Comparison of ENCODE assay signal across 8 cellular contexts in genomic region chr2:207474871-207475485, GRCh38. TPM values are rescaled to one million over a fixed set of nuclear protein-coding genes. Genes with fewer than 3 reads are reported as not detected.
DNase-seq lines count a peak whose midpoint lies in the region; ATAC-seq, FAIRE-seq and TF ChIP-seq lines count a peak whose summit lies in the region.

No MANE protein-coding gene starts in this region.

- intact Hi-C loops in HCT116 (cut with micrococcal nuclease) (loop anchor here (1.0 to 10.0 kb wide), 5 partner anchors 308 to 920 kb away; partner anchors contain the start of gene KLF7), PC-3 (cut with micrococcal nuclease) (loop anchor here (1.0 to 10.0 kb wide), 7 partner anchors 54 to 782 kb away; partner anchors contain the start of gene CREB1), K562 (cut with micrococcal nuclease) (loop anchor here (1.0 to 10.0 kb wide), 7 partner anchors 240 to 920 kb away; no protein-coding TSS in a partner anchor)

- H3K27me3 ChIP-seq in HCT116 (ENCODE audit: insufficient read depth, low read length) (no peaks in the 10 kb centered on the region), PC-3 (ENCODE audit: low read length) (no peaks in the 10 kb centered on the region), K562 (ENCODE audit: control insufficient read depth in 2 of 2, insufficient read depth in 2 of 2, low read length in 2 of 2) (no peaks in the 10 kb centered on the region)

- peak; percentile 55 for ATAC-seq in HCT116
- ATAC-seq in PC-3 = peak; percentile 23
- ATAC-seq in K562 = peak; percentile 53; the same call in 2 of the 3 replicates
- no peak for ATAC-seq in HG03521 (IDR thresholded peaks at IDR 0.05; ENCODE audit: unreplicated experiment)

- H3K27ac ChIP-seq in HCT116 (ENCODE audit: low read depth, low read length) (no peak overlapping the region), PC-3 (ENCODE audit: low read length) (no peak overlapping the region; the same call in 1 of the 2 replicates), K562 (ENCODE audit: extremely low read depth, low read depth, low read length) (no peak overlapping the region)

- H3K9ac ChIP-seq in HCT116 (ENCODE audit: low read length) (no peak overlapping the region), PC-3 (ENCODE audit: low read length) (peak overlapping the region; percentile 18; the same call in 1 of the 2 replicates), K562 (ENCODE audit: insufficient read depth in 1 of 2, low read depth in 2 of 2, low read length in 2 of 2) (no peak overlapping the region)

- no peaks in the 10 kb centered on the region for H3F3A ChIP-seq in PC-3 (ENCODE audit: low read length, unreplicated experiment)

- H3K4me3 ChIP-seq in HCT116 (replicated peaks in 1 of 2; ENCODE audit: low read depth in 1 of 2, low read length in 2 of 2) = no peak overlapping the region
- peak overlapping the region; percentile 63 for H3K4me3 ChIP-seq in PC-3 (ENCODE audit: low read length)
- H3K4me3 ChIP-seq in K562 = no peak overlapping the region

- no peaks in the 10 kb centered on the region for H3K79me2 ChIP-seq in HCT116 (ENCODE audit: insufficient read depth, low read length)
- H3K79me2 ChIP-seq in PC-3 (ENCODE audit: low read length) = no peaks in the 10 kb centered on the region
- H3K79me2 ChIP-seq in K562 (ENCODE audit: control insufficient read depth, insufficient read depth, low read length) = no peaks in the 10 kb centered on the region

- no peak for TF ChIP-seq POLR2A in HCT116 (IDR thresholded peaks at IDR 0.05; ENCODE audit: borderline replicate concordance, extremely low read depth, insufficient read depth, insufficient read length)
- no peak for TF ChIP-seq POLR2A in K562 (conservative IDR thresholded peaks at IDR 0.05)

- FAIRE-seq in K562 (lab: Jason Lieb, UNC) = peak; percentile 82

- peak overlapping the region; percentile 10 for H2AFZ ChIP-seq in HCT116 (ENCODE audit: low read depth, low read length, poor library complexity, severe bottlenecking)
- peak overlapping the region; percentile 72 for H2AFZ ChIP-seq in PC-3 (ENCODE audit: low read length)
- peak overlapping the region; percentile 55; the same call in 1 of the 2 replicates for H2AFZ ChIP-seq in K562 (ENCODE audit: low read depth, low read length)

- H3K4me2 ChIP-seq in HCT116 (ENCODE audit: low read length) = peak overlapping the region; percentile 38
- peak overlapping the region; percentile 79 for H3K4me2 ChIP-seq in PC-3 (ENCODE audit: low read length)
- H3K4me2 ChIP-seq in K562 (ENCODE audit: insufficient read depth, low read length) = no peak overlapping the region

- WGBS in K562 (ENCODE audit: insufficient coverage, low coverage, missing lambda C conversion rate) = 2% methylated on average over 12 of the region's 13 CpGs

- POLR2A ChIA-PET in HCT116 (lab: Charles Lee) = no interaction called here
- POLR2A ChIA-PET in PC-3 (lab: Charles Lee; ENCODE audit: unreplicated experiment) = no interaction called here
- POLR2A ChIA-PET in K562 (lab: Yijun Ruan, JAX) = no interaction called here

- H4K20me1 ChIP-seq in HCT116 (ENCODE audit: insufficient read depth) (no peaks in the 10 kb centered on the region), PC-3 (ENCODE audit: low read length) (no peaks in the 10 kb centered on the region), K562 (replicated peaks; ENCODE audit: control insufficient read depth, insufficient read depth, low read length) (no peaks in the 10 kb centered on the region)

- DNase-seq in Caki2 (ENCODE audit: low read depth) (peak; percentile 18), HCT116 (ENCODE audit: low read depth, low spot score) (peak; percentile 39), PC-3 (peak; percentile 80), K562 (ENCODE audit: extremely low read depth in 1 of 4, low spot score in 3 of 4) (peak; percentile 15 to 53 (median 28)), iPS-NIHi7 (ENCODE audit: extremely low spot score) (peak; percentile 44), ecto neural progenitor cell (ENCODE audit: low spot score) (no peak)
- peak; percentile 13 for DNase-seq in stimulated activated CD4-positive, alpha-beta T cell treated with anti-CD3 and anti-CD28 coated beads, Interleukin-1b, Interleukin-23, amount 100 ng/mL, for 48 hours

- RAD21 ChIA-PET in HCT116 (lab: Charles Lee; ENCODE audit: low non-redundant PET in 1 of 2, low total read pairs in 2 of 2, uncharacterized antibody in 2 of 2, unreplicated experiment in 2 of 2) = no interaction called here

- in situ Hi-C loops in Caki2 (cut with HindIII; ENCODE audit: low pct_unique_long_range_greater_than_20kb, low sequenced_read_pairs) = no loop called here
- in situ Hi-C loops in K562 (cut with MboI) = loop anchor here (5.0 to 25.0 kb wide), 5 partner anchors 148 to 913 kb away; no protein-coding TSS in a partner anchor

- TF ChIP-seq RAD21 in HCT116 (IDR thresholded peaks at IDR 0.05; ENCODE audit: low read depth) (peak; percentile 94), K562 (CRISPR knock-in tag; conservative IDR thresholded peaks at IDR 0.05 in 1 of 2, IDR thresholded peaks at IDR 0.05 in 1 of 2) (peak; percentile 84 to 87)

- peaks cover 0 to 6% of the 10 kb centered on the region in 2 experiments; a peak in 1 of 4 replicates for H3K4me1 ChIP-seq in HCT116 (ENCODE audit: control insufficient read depth in 1 of 2, insufficient read depth in 2 of 2, low read length in 2 of 2)
- H3K4me1 ChIP-seq in PC-3 (ENCODE audit: insufficient read depth, low read length) = peaks cover 35% of the 10 kb centered on the region
- H3K4me1 ChIP-seq in K562 (replicated peaks in 1 of 2; ENCODE audit: control insufficient read depth in 2 of 2, insufficient read depth in 2 of 2, low read length in 2 of 2) = no peaks in the 10 kb centered on the region; a peak in 1 of 5 replicates

- BruUV-seq in HCT116 (replicated peaks; lab: Mats Ljungman, UMichigan) = no TSS peak
- BruUV-seq in PC-3 (replicated peaks; lab: Mats Ljungman, UMichigan) = no TSS peak
- BruUV-seq in K562 (replicated peaks; lab: Mats Ljungman, UMichigan) = no TSS peak

- H3K36me3 ChIP-seq in HCT116 (ENCODE audit: control insufficient read depth in 1 of 2, insufficient read depth in 2 of 2, low read length in 2 of 2) (no peaks in the 10 kb centered on the region), PC-3 (ENCODE audit: low read depth, low read length) (no peaks in the 10 kb centered on the region), K562 (ENCODE audit: control insufficient read depth, insufficient read depth, low read length) (no peaks in the 10 kb centered on the region)

- TF ChIP-seq CTCF in HCT116 (IDR thresholded peaks at IDR 0.05 in 2 of 3, conservative IDR thresholded peaks at IDR 0.05 in 1 of 3; ENCODE audit: borderline replicate concordance in 1 of 3, insufficient read depth in 1 of 3, low read depth in 2 of 3, low read length in 2 of 3) (peak; percentile 31 to 85 (median 81); a peak in 5 of 6 replicates), PC-3 (conservative IDR thresholded peaks at IDR 0.05; ENCODE audit: low read depth, low read length) (peak; percentile 86), K562 (IDR thresholded peaks at IDR 0.05 in 2 of 3, conservative IDR thresholded peaks at IDR 0.05 in 1 of 3; ENCODE audit: insufficient read depth in 2 of 3, low read depth in 1 of 3, low read length in 3 of 3) (peak; percentile 29 to 72 (median 49); a peak in 3 of 6 replicates)

- H3K9me2 ChIP-seq in HCT116 (ENCODE audit: insufficient read depth) (no peaks in the 10 kb centered on the region), PC-3 (replicated peaks; ENCODE audit: low read length) (no peaks in the 10 kb centered on the region)

- TF ChIP-seq EP300 in K562 (IDR thresholded peaks at IDR 0.05; ENCODE audit: low read length) = no peak

- CTCF ChIA-PET in HCT116 (lab: Charles Lee) = no interaction called here
- CTCF ChIA-PET in PC-3 (lab: Charles Lee) = no interaction called here
- CTCF ChIA-PET in K562 (lab: Yijun Ruan, JAX; ENCODE audit: low intra/inter-chr PET ratio) = interaction anchor here (0.6 to 2.6 kb wide), 2 partner anchors 675 to 1083 kb away, joined by 6 to 16 read pairs; no protein-coding TSS in a partner anchor

- H3K9me3 ChIP-seq in HCT116 (ENCODE audit: control insufficient read depth in 1 of 2, insufficient read depth in 1 of 2, low read depth in 1 of 2, low read length in 2 of 2) = no peaks in the 10 kb centered on the region
- H3K9me3 ChIP-seq in PC-3 (ENCODE audit: low read length) = no peaks in the 10 kb centered on the region
- H3K9me3 ChIP-seq in K562 (replicated peaks; ENCODE audit: control insufficient read depth, insufficient read depth, low read depth, low read length) = no peaks in the 10 kb centered on the region

- no peaks in the 10 kb centered on the region for H3K9me1 ChIP-seq in K562 (ENCODE audit: control insufficient read depth, insufficient read depth, low read length)

TF ChIP-seq in HCT116, 20 proteins besides CTCF, POLR2A, EP300 and RAD21 (continues in another document):
- TF ChIP-seq EZH2 (IDR thresholded peaks at IDR 0.05) = no peak
- TF ChIP-seq EZH2phosphoT487 (IDR thresholded peaks at IDR 0.05; ENCODE audit: borderline replicate concordance) = no peak

TF ChIP-seq in K562, 482 proteins besides CTCF, POLR2A, EP300 and RAD21 (continues in another document):
- TF ChIP-seq HMG20B (CRISPR knock-in tag; IDR thresholded peaks at IDR 0.05) = no peak
- TF ChIP-seq SIX5 (IDR thresholded peaks at IDR 0.05; ENCODE audit: borderline replicate concordance in 1 of 2, insufficient read depth in 1 of 2, low read depth in 1 of 2, low read length in 2 of 2) = no peak

RNA-seq across cellular contexts. Expression of gene CREB1, which starts 54.8 kb away (rescaled TPM):
- 8.5 and 31.0 TPM in 2 replicates for total RNA-seq in Caki2 (2014; rRNA removed; shearing (Covaris generic); ENCODE audit: low replicate concordance)
- total RNA-seq in HCT116 (2021; ENCODE audit: unreplicated experiment) (60.4 TPM), PC-3 (2014; rRNA removed) (34.8 and 43.5 TPM in 2 replicates), K562 (2014; rRNA removed) (10.3 and 17.8 TPM in 2 replicates), K562 (2014; rRNA removed; fragmentation: Illumina TruSeq; extraction: Trizol) (29.4 and 32.3 TPM in 2 replicates), K562 (2015; rRNA removed; fragmentation: Illumina TruSeq; extraction: Trizol) (19.5 and 20.0 TPM in 2 replicates), K562 (2021) (30.8 and 34.6 TPM in 2 replicates)
- 32.4 and 32.9 TPM in 2 replicates for polyA plus RNA-seq in HCT116 (2012)
- total RNA-seq in K562 (2011; cell fraction: chromatin; rRNA removed; ENCODE audit: low replicate concordance) = 48.7 and 75.1 TPM in 2 replicates
- total RNA-seq in K562 (2011; cell fraction: nucleolus; rRNA removed) = 20.5 and 29.2 TPM in 2 replicates
- total RNA-seq in K562 (2011; cell fraction: nucleoplasm; rRNA removed) = 33.9 and 56.9 TPM in 2 replicates
- polyA plus RNA-seq in K562 (2011; rRNA removed) (50.5 and 51.3 TPM in 2 replicates), K562 (2014; fragmentation: Illumina TruSeq; extraction: Trizol) (24.7 and 31.8 TPM in 2 replicates), K562 (2014; fragmentation: Nextera tagmentation; extraction: Ambion mirVana) (10 to 100 TPM in 1 of 2 experiments, 1 to 10 TPM in 1; 8.9 to 14.7 TPM), K562 (2014; rRNA removed) (15.5 and 23.9 TPM in 2 replicates)
- 31.8 and 35.3 TPM in 2 replicates for polyA plus RNA-seq in K562 (2011; cell fraction: cytosol; rRNA removed)
- 57.7 and 83.1 TPM in 2 replicates for polyA plus RNA-seq in K562 (2011; cell fraction: nucleus; rRNA removed)
- 20.1 and 25.2 TPM in 2 replicates for polyA plus RNA-seq in K562 (2012)
- 69.4 and 73.2 TPM in 2 replicates for polyA minus RNA-seq in K562 (2011; rRNA and poly(A)+ RNA removed)
- polyA minus RNA-seq in K562 (2011; cell fraction: cytosol; rRNA and poly(A)+ RNA removed) = 17.4 and 30.7 TPM in 2 replicates
- 23.8 and 52.6 TPM in 2 replicates for polyA minus RNA-seq in K562 (2011; cell fraction: nucleus; rRNA and poly(A)+ RNA removed)

Comparison
In these comparisons a context has a peak if more than half of its experiments do, and no peak if none do; other contexts are left out.
1. H2AFZ ChIP-seq: peak in every context shown above with its lines; median percentile 72 in PC-3; 55 in K562; 10 in HCT116.